Comparison of ENCODE assay signal across 8 cellular contexts in genomic region chr19:14571695-14572490, GRCh38. TPM values are rescaled to one million over a fixed set of nuclear protein-coding genes. Genes with fewer than 3 reads are reported as not detected.
DNase-seq lines count a peak whose midpoint lies in the region; ATAC-seq and TF ChIP-seq lines count a peak whose summit lies in the region.

Gene NDUFB7 (minus strand): TSS chr19:14572066. CDS start chr19:14572000, 66 bp downstream.

- peaks cover 0 to 38% (median 13%) of the 10 kb centered on the region in 11 experiments; a peak in 14 of 22 replicates for H3K36me3 ChIP-seq in BLaER1 treated with 17β-estradiol and CSF1 and Interleukin-3, amounts not matched to agents 10 nM and 100 nM
- H3K36me3 ChIP-seq in colonic mucosa, result no peaks in the 10 kb centered on the region

- H3K4me2 ChIP-seq in BLaER1 treated with 17β-estradiol and CSF1 and Interleukin-3, amounts not matched to agents 10 nM and 100 nM, result peak within 1 kb of the TSS; percentile 74 to 100 (median 97)

- DNase-seq in GM19240 (ENCODE audit: insufficient read length, low spot score), result peak; percentile 68
- peak; percentile 72 for DNase-seq in NCI-H524 treated with DMSO at 0.1 percent for 48 hours (lab: John Stamatoyannopoulos, UW)
- DNase-seq in activated CD4-positive, alpha-beta T cell treated with anti-CD3 and anti-CD28 coated beads for 48 hours, result peak; percentile 94
- peak; percentile 92 for DNase-seq in colonic mucosa
- DNase-seq in left colon, result peak; percentile 90 to 93
- peak; percentile 93 for DNase-seq in stimulated activated CD4-positive, alpha-beta T cell treated with anti-CD3 and anti-CD28 coated beads, Interleukin-1b, Interleukin-23, amount 100 ng/mL, for 48 hours

- H3K4me3 ChIP-seq in BLaER1 treated with 17β-estradiol and CSF1 and Interleukin-3, amounts not matched to agents 10 nM and 100 nM, result peak within 1 kb of the TSS; percentile 71 to 98 (median 82)
- H3K4me3 ChIP-seq in colonic mucosa, result peak within 1 kb of the TSS; percentile 89

- peak within 1 kb of the TSS; percentile 46 to 90 (median 84); a peak in 21 of 22 replicates for H3K27ac ChIP-seq in BLaER1 treated with 17β-estradiol and CSF1 and Interleukin-3, amounts not matched to agents 10 nM and 100 nM
- peak within 1 kb of the TSS; percentile 71 for H3K27ac ChIP-seq in colonic mucosa

- TF ChIP-seq CTCF in colonic mucosa (IDR thresholded peaks at IDR 0.05), result peak; percentile 78

- intact Hi-C loops in colonic mucosa (cut with DNase I) (loop anchor here (5.0 kb wide), 2 partner anchors 115 to 315 kb away; partner anchors contain the start of gene OR7A17), left colon (cut with DNase I, micrococcal nuclease) (loop anchor here in 1 of 2 donors (5.0 kb wide), 1 partner anchor 115 kb away; no protein-coding TSS in a partner anchor)

- 0 out of 22 replicates have a peak, but pooled peaks cover 0 to 6% (median 0%) of the 10 kb centered on the region in 11 experiments for H3K9me3 ChIP-seq in BLaER1 treated with 17β-estradiol and CSF1 and Interleukin-3, amounts not matched to agents 10 nM and 100 nM (replicated peaks in 1 of 11)
- H3K9me3 ChIP-seq in colonic mucosa, result no peaks in the 10 kb centered on the region

- ATAC-seq in HG03460 (IDR thresholded peaks at IDR 0.05; ENCODE audit: unreplicated experiment), result peak; percentile 80
- ATAC-seq in left colon, result peak; percentile 91

- peaks cover 10 to 33% (median 23%) of the 10 kb centered on the region in 11 experiments; a peak in 19 of 22 replicates for H4K20me1 ChIP-seq in BLaER1 treated with 17β-estradiol and CSF1 and Interleukin-3, amounts not matched to agents 10 nM and 100 nM

- H3K27me3 ChIP-seq in BLaER1 treated with 17β-estradiol and CSF1 and Interleukin-3, amounts not matched to agents 10 nM and 100 nM, result no peaks in the 10 kb centered on the region
- H3K27me3 ChIP-seq in colonic mucosa, result no peaks in the 10 kb centered on the region

- peaks cover 48 to 93% (median 82%) of the 10 kb centered on the region in 10 experiments for H3K4me1 ChIP-seq in BLaER1 treated with 17β-estradiol and CSF1 and Interleukin-3, amounts not matched to agents 10 nM and 100 nM
- peaks cover 15% of the 10 kb centered on the region for H3K4me1 ChIP-seq in colonic mucosa

- peak within 1 kb of the TSS; percentile 79 to 89 (median 85) for H3K9ac ChIP-seq in BLaER1 treated with 17β-estradiol and CSF1 and Interleukin-3, amounts not matched to agents 10 nM and 100 nM
- H3K9ac ChIP-seq in colonic mucosa (ENCODE audit: low read depth in 2 of 2, low read length in 2 of 2), result peak within 1 kb of the TSS; percentile 91 to 94

RNA-seq across cellular contexts. Expression of gene NDUFB7, which starts in this region (rescaled TPM):
- 100 to 1,000 TPM; 216 to 302 TPM for total RNA-seq in colonic mucosa
- 100 to 1,000 TPM; 228 to 299 TPM for total RNA-seq in left colon

Comparison
In these comparisons a context has a peak if more than half of its experiments do, and no peak if none do; other contexts are left out.
1. Peak in every context shown above with its lines: DNase-seq, ATAC-seq, H3K4me3 ChIP-seq and H3K27ac ChIP-seq.